In genomic region chr7:94080551-94080950, GRCh38 we compare ENCODE assay signal across 38 cellular contexts.
"Had no signal": no experiment of that assay in that cellular context is flagged by ENCODE, and none has a peak within 500 bp of the region (broad histone marks: within the 10 kb centered on the region; RNA-seq: fewer than 3 reads in every experiment).

No MANE protein-coding gene starts in this region.

- H3K4me1 Mint-ChIP-seq: activated B cell treated with CpG ODN at 0.5 μM for 24 hours; activated CD4-positive, alpha-beta memory T cell treated with anti-CD3 and anti-CD28 coated beads, Interleukin-2, amount 10 ng/mL, durations not matched to agents 7 days and 5 days; activated CD8-positive, alpha-beta memory T cell treated with anti-CD3 and anti-CD28 coated beads, Interleukin-2, amount 10 ng/mL, durations not matched to agents 7 days and 5 days; activated naive CD8-positive, alpha-beta T cell treated with anti-CD3 and anti-CD28 coated beads for 36 hours; brain had no signal

- DNase-seq: activated B cell treated with CpG ODN at 0.5 μM for 24 hours; activated CD4-positive, alpha-beta memory T cell treated with anti-CD3 and anti-CD28 coated beads, Interleukin-2, amount 10 ng/mL, durations not matched to agents 7 days and 5 days; activated CD4-positive, alpha-beta T cell treated with anti-CD3 and anti-CD28 coated beads for 4 hours; activated CD4-positive, alpha-beta T cell treated with anti-CD3 and anti-CD28 coated beads, Interleukin-2, amount 50 U/mL, for 1 hour; activated CD4-positive, CD25-positive, alpha-beta regulatory T cell treated with anti-CD3 and anti-CD28 coated beads, Interleukin-2, amount 50 U/mL, for 72 hours; activated CD8-positive, alpha-beta memory T cell treated with anti-CD3 and anti-CD28 coated beads for 24 hours; activated CD8-positive, alpha-beta memory T cell treated with anti-CD3 and anti-CD28 coated beads, Interleukin-2, amount 10 ng/mL, durations not matched to agents 7 days and 5 days; activated CD8-positive, alpha-beta memory T cell treated with anti-CD3 and anti-CD28 coated beads, Interleukin-2, amount 50 U/mL, for 48 hours; activated effector memory CD4-positive, alpha-beta T cell treated with Interleukin-2 at 50 U/mL for 16 hours; activated naive CD4-positive, alpha-beta T cell treated with anti-CD3 and anti-CD28 coated beads, Interleukin-2, amount 50 U/mL, for 16 hours; activated naive CD8-positive, alpha-beta T cell treated with anti-CD3 and anti-CD28 coated beads for 36 hours; activated T-cell treated with anti-CD3 and anti-CD28 coated beads, Interleukin-2, amount 50 U/mL, for 48 hours; amniotic stem cell; caudate nucleus; Karpas-422; MG63; NCI-H1048; NCI-H1105 treated with DMSO at 0.1 percent for 48 hours; NCI-H1436; NCI-H1694; NCI-H1930; NCI-H2081 treated with DMSO at 0.1 percent for 48 hours; NCI-H226; NCI-H524 treated with DMSO at 0.1 percent for 48 hours; NCI-H774; PC-3; Peyer's patch; SIG-M5; SW 1271; T-helper 1 cell; T-helper 2 cell; T-helper 9 cell had no signal

- H3K27ac ChIP-seq: ascending aorta, Peyer's patch, RWPE1, VCaP had no signal

- H3K4me3 Mint-ChIP-seq: activated B cell treated with CpG ODN at 0.5 μM for 24 hours; activated CD4-positive, alpha-beta memory T cell treated with anti-CD3 and anti-CD28 coated beads, Interleukin-2, amount 10 ng/mL, durations not matched to agents 7 days and 5 days; activated CD8-positive, alpha-beta memory T cell treated with anti-CD3 and anti-CD28 coated beads, Interleukin-2, amount 10 ng/mL, durations not matched to agents 7 days and 5 days; activated naive CD8-positive, alpha-beta T cell treated with anti-CD3 and anti-CD28 coated beads for 36 hours; brain had no signal

- H3K27me3 ChIP-seq: ascending aorta, MG63, Peyer's patch had no signal

- ATAC-seq: activated CD8-positive, alpha-beta memory T cell treated with anti-CD3 and anti-CD28 coated beads, Interleukin-2, amount 10 ng/mL, durations not matched to agents 7 days and 5 days; K562; PC-3; Right ventricle myocardium inferior had no signal

- H3K9me3 Mint-ChIP-seq: activated B cell treated with CpG ODN at 0.5 μM for 24 hours; activated CD4-positive, alpha-beta memory T cell treated with anti-CD3 and anti-CD28 coated beads, Interleukin-2, amount 10 ng/mL, durations not matched to agents 7 days and 5 days; activated naive CD8-positive, alpha-beta T cell treated with anti-CD3 and anti-CD28 coated beads for 36 hours; brain had no signal

- H3K27me3 Mint-ChIP-seq: activated B cell treated with CpG ODN at 0.5 μM for 24 hours had no signal

- H3K36me3 ChIP-seq: ascending aorta, MG63, Peyer's patch had no signal

- H3K27ac Mint-ChIP-seq: activated B cell treated with CpG ODN at 0.5 μM for 24 hours; activated CD4-positive, alpha-beta memory T cell treated with anti-CD3 and anti-CD28 coated beads, Interleukin-2, amount 10 ng/mL, durations not matched to agents 7 days and 5 days; activated CD8-positive, alpha-beta memory T cell treated with anti-CD3 and anti-CD28 coated beads, Interleukin-2, amount 10 ng/mL, durations not matched to agents 7 days and 5 days; activated naive CD8-positive, alpha-beta T cell treated with anti-CD3 and anti-CD28 coated beads for 36 hours; brain had no signal

- H3K4me3 ChIP-seq: ascending aorta, K562, MG63, Peyer's patch had no signal

- H3K36me3 Mint-ChIP-seq: activated CD8-positive, alpha-beta memory T cell treated with anti-CD3 and anti-CD28 coated beads, Interleukin-2, amount 10 ng/mL, durations not matched to agents 7 days and 5 days; activated naive CD8-positive, alpha-beta T cell treated with anti-CD3 and anti-CD28 coated beads for 36 hours; brain had no signal

- H3K9me3 ChIP-seq: ascending aorta, MG63, Peyer's patch had no signal

- H3K4me1 ChIP-seq: ascending aorta, Peyer's patch had no signal
